In the genomic region with DNA sequence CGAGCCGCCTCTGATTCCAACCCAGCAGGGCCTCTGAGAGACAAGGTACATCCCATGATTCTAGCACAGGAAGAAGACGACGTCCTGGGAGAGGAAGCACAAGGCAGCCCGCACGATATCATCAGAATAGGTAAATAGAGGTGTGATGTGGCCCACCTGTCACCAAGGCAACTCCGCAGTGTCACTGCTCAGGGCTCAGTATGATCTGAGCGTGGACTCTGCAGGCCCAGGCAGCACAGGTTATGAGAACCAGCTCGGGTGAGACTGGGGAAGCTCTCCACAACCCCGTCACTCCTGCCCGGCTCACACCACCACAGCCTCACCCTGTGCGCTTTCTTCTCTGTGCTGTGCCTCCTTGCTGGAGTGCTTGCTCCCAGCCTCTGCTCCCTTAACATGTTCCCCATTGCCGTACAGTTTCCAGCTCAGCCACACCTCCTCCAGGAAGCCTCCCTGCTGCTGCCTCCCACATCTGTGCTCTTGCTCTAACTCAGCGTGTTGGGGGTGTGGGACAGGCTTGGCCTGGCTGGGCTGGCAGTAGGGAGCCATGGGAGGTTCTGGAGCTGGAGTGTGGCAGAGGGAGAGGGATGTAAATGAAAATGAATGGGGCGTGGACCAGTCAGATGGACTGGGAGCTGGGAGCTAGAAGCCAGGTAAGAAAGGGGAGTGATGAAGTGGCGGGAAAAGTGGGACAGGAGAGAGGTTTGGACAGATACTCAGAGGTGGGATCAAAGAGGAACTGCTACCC, we compare ENCODE assay signal across 21 cellular contexts. TPM values are rescaled to one million over a fixed set of nuclear protein-coding genes. Genes with fewer than 3 reads are reported as not detected.
DNase-seq lines count a peak whose midpoint lies in the region; ATAC-seq and TF ChIP-seq lines count a peak whose summit lies in the region.
"Had no signal": no experiment of that assay in that cellular context is flagged by ENCODE, and none has a peak within 500 bp of the region (broad histone marks: within the 10 kb centered on the region; RNA-seq: fewer than 3 reads in every experiment).

No MANE protein-coding gene starts in this region.

- no peaks in the 10 kb centered on the region for H3K27me3 Mint-ChIP-seq in activated naive CD4-positive, alpha-beta T cell treated with anti-CD3 and anti-CD28 coated beads, Interleukin-2, amount 10 ng/mL, durations not matched to agents 7 days and 5 days
- H3K27me3 Mint-ChIP-seq in WTC11 (ENCODE audit: low read depth) = no peaks in the 10 kb centered on the region
- no peaks in the 10 kb centered on the region for H3K27me3 Mint-ChIP-seq in stimulated activated naive B cell treated with anti-CD40 and anti-IgM and Interleukin-4, amounts not matched to agents 10 μg/mL and 1 μg/mL and 100 μg/mL, for 72 hours

- H3K4me1 ChIP-seq in neuronal stem cell (ENCODE audit: control insufficient read depth in 2 of 2, insufficient read depth in 1 of 2, low read depth in 1 of 2, low read length in 2 of 2) = peaks cover 1 to 4% of the 10 kb centered on the region in 2 donors

- H3K4me1 Mint-ChIP-seq in activated naive CD4-positive, alpha-beta T cell treated with anti-CD3 and anti-CD28 coated beads, Interleukin-2, amount 10 ng/mL, durations not matched to agents 7 days and 5 days = peaks cover 8% of the 10 kb centered on the region
- H3K4me1 Mint-ChIP-seq in WTC11 = no peaks in the 10 kb centered on the region
- peaks cover 16 to 34% of the 10 kb centered on the region in 2 donors for H3K4me1 Mint-ChIP-seq in stimulated activated naive B cell treated with anti-CD40 and anti-IgM and Interleukin-4, amounts not matched to agents 10 μg/mL and 1 μg/mL and 100 μg/mL, for 72 hours

- no peak for DNase-seq in activated naive CD4-positive, alpha-beta T cell treated with anti-CD3 and anti-CD28 coated beads, Interleukin-2, amount 50 U/mL, for 72 hours (ENCODE audit: low spot score in 2 of 2)
- DNase-seq in activated naive CD4-positive, alpha-beta T cell treated with anti-CD3 and anti-CD28 coated beads, Interleukin-2, amount 10 ng/mL, durations not matched to agents 7 days and 5 days = no peak
- DNase-seq in WTC11 (ENCODE audit: low spot score) (no peak), neuronal stem cell (ENCODE audit: low spot score) (no peak), cardiac septum (ENCODE audit: low spot score) (no peak), activated gamma-delta T cell treated with Interleukin-2 at 50 U/mL for 16 hours (no peak)
- DNase-seq in stimulated activated naive B cell treated with anti-CD40 and anti-IgM and Interleukin-4, amounts not matched to agents 10 μg/mL and 1 μg/mL and 100 μg/mL, for 72 hours = no peak
- DNase-seq: EL; H7; HFFc6; NCI-H1105; NCI-H146; NCI-H2029 treated with DMSO at 0.1 percent for 48 hours; NCI-H226; NCI-H524; NCI-H774; NK-92 treated with Interleukin-12 subunit alpha and Interleukin-12 subunit beta, amount 100 ng/mL, for 24 hours; SIG-M5; SK-N-SH had no signal

- H2AK5ac ChIP-seq in neuronal stem cell (ENCODE audit: low read depth, low read length) = no peak overlapping the region

- peak overlapping the region; percentile 35 to 92 for H3K27ac Mint-ChIP-seq in activated naive CD4-positive, alpha-beta T cell treated with anti-CD3 and anti-CD28 coated beads, Interleukin-2, amount 50 U/mL, for 72 hours
- H3K27ac Mint-ChIP-seq in activated naive CD4-positive, alpha-beta T cell treated with anti-CD3 and anti-CD28 coated beads, Interleukin-2, amount 10 ng/mL, durations not matched to agents 7 days and 5 days = no peak overlapping the region
- H3K27ac Mint-ChIP-seq in WTC11 = peak overlapping the region; percentile 6; the same call in 1 of the 2 replicates
- peak overlapping the region; percentile 81 for H3K27ac Mint-ChIP-seq in stimulated activated naive B cell treated with anti-CD40 and anti-IgM and Interleukin-4, amounts not matched to agents 10 μg/mL and 1 μg/mL and 100 μg/mL, for 72 hours
- H3K27ac Mint-ChIP-seq: HFFc6 had no signal

- no CpG with 5 or more reads among the region's 16 CpGs for WGBS in neuronal stem cell (ENCODE audit: extremely low coverage in 2 of 2, insufficient read length in 2 of 2, insufficient replicate concordance in 1 of 2), 2 donors

- intact Hi-C loops in cardiac septum (cut with DNase I) = no loop called here

- H2AFZ ChIP-seq in neuronal stem cell (ENCODE audit: low read length) = no peak overlapping the region

- peak overlapping the region; percentile 52 for H3K23ac ChIP-seq in neuronal stem cell (ENCODE audit: low read depth, low read length, poor library complexity)

- POLR2A ChIA-PET in WTC11 (lab: Charles Lee) = interaction anchor here (1.0 kb wide), 1 partner anchor 10 kb away, joined by 3 read pairs; no protein-coding TSS in a partner anchor

- peaks cover 3% of the 10 kb centered on the region for H3K79me1 ChIP-seq in neuronal stem cell (ENCODE audit: low read depth, low read length)

- H2BK12ac ChIP-seq in neuronal stem cell (ENCODE audit: low read length) = no peak overlapping the region

- no peak overlapping the region for H2BK15ac ChIP-seq in neuronal stem cell (ENCODE audit: low read length)

- H3K18ac ChIP-seq in neuronal stem cell (ENCODE audit: low read length) = no peak overlapping the region

- no peak overlapping the region for H2BK5ac ChIP-seq in neuronal stem cell (ENCODE audit: low read length)

- no peak overlapping the region for H4K8ac ChIP-seq in neuronal stem cell (ENCODE audit: low read depth, low read length)

- H2BK120ac ChIP-seq in neuronal stem cell (ENCODE audit: low read depth, low read length) = no peak overlapping the region

- no peak for TF ChIP-seq CTCF in WTC11 (IDR thresholded peaks at IDR 0.05)

- no peaks in the 10 kb centered on the region for H3K9me3 ChIP-seq in neuronal stem cell (replicated peaks in 1 of 2; ENCODE audit: control insufficient read depth in 2 of 2, insufficient read depth in 1 of 2, low read depth in 1 of 2, low read length in 2 of 2)
- H3K9me3 ChIP-seq: SK-N-SH had no signal

- no peak overlapping the region for H3K27ac ChIP-seq in neuronal stem cell (replicated peaks; ENCODE audit: low read length)

- peaks cover 55 to 99% of the 10 kb centered on the region in 2 donors for H3K36me3 ChIP-seq in neuronal stem cell (replicated peaks in 1 of 2; ENCODE audit: control insufficient read depth in 2 of 2, insufficient read depth in 2 of 2, low read length in 2 of 2)

- no peak overlapping the region for H3K4me3 ChIP-seq in neuronal stem cell (ENCODE audit: low read length in 2 of 2)

- no peaks in the 10 kb centered on the region for H3K27me3 ChIP-seq in neuronal stem cell (ENCODE audit: control insufficient read depth in 3 of 3, insufficient read depth in 3 of 3, low read depth in 1 of 3, low read length in 3 of 3)

- CTCF ChIA-PET in activated naive CD4-positive, alpha-beta T cell treated with anti-CD3 and anti-CD28 coated beads, Interleukin-2, amount 10 ng/mL, durations not matched to agents 7 days and 5 days (lab: Charles Lee) = no interaction called here
- CTCF ChIA-PET in WTC11 (lab: Charles Lee) = interaction anchor here (0.5 to 0.6 kb wide), 2 partner anchors 23 to 390 kb away, joined by 3 read pairs; no protein-coding TSS in a partner anchor

- peaks cover 0 to 15% of the 10 kb centered on the region in 2 donors for H3K36me3 Mint-ChIP-seq in activated naive CD4-positive, alpha-beta T cell treated with anti-CD3 and anti-CD28 coated beads, Interleukin-2, amount 50 U/mL, for 72 hours
- peaks cover 44% of the 10 kb centered on the region for H3K36me3 Mint-ChIP-seq in activated naive CD4-positive, alpha-beta T cell treated with anti-CD3 and anti-CD28 coated beads, Interleukin-2, amount 10 ng/mL, durations not matched to agents 7 days and 5 days
- H3K36me3 Mint-ChIP-seq in WTC11 = peaks cover 74% of the 10 kb centered on the region
- peaks cover 61 to 69% of the 10 kb centered on the region in 2 donors for H3K36me3 Mint-ChIP-seq in stimulated activated naive B cell treated with anti-CD40 and anti-IgM and Interleukin-4, amounts not matched to agents 10 μg/mL and 1 μg/mL and 100 μg/mL, for 72 hours

- no peak overlapping the region for H3K14ac ChIP-seq in neuronal stem cell (ENCODE audit: low read length)

- peak in 1 of 2 donors; percentile 40 for ATAC-seq in activated naive CD4-positive, alpha-beta T cell treated with anti-CD3 and anti-CD28 coated beads, Interleukin-2, amount 50 U/mL, for 72 hours
- ATAC-seq in WTC11 (no peak), HG02970 (IDR thresholded peaks at IDR 0.05; ENCODE audit: low FRiP score, unreplicated experiment) (no peak)
- ATAC-seq in stimulated activated naive B cell treated with anti-CD40 and anti-IgM and Interleukin-4, amounts not matched to agents 10 μg/mL and 1 μg/mL and 100 μg/mL, for 72 hours (replicated peaks) = no peak

- H4K91ac ChIP-seq in neuronal stem cell (ENCODE audit: low read depth, low read length, poor library complexity) = no peak overlapping the region

- H3K4me2 ChIP-seq in neuronal stem cell (ENCODE audit: insufficient read depth, low read length, poor library complexity, severe bottlenecking) = no peak overlapping the region
- H3K4me2 ChIP-seq: SK-N-SH had no signal

- H3K4ac ChIP-seq in neuronal stem cell (ENCODE audit: low read length) = no peak overlapping the region

- H3K4me3 Mint-ChIP-seq in activated naive CD4-positive, alpha-beta T cell treated with anti-CD3 and anti-CD28 coated beads, Interleukin-2, amount 10 ng/mL, durations not matched to agents 7 days and 5 days = no peak overlapping the region
- H3K4me3 Mint-ChIP-seq in WTC11 = no peak overlapping the region
- no peak overlapping the region for H3K4me3 Mint-ChIP-seq in stimulated activated naive B cell treated with anti-CD40 and anti-IgM and Interleukin-4, amounts not matched to agents 10 μg/mL and 1 μg/mL and 100 μg/mL, for 72 hours
- H3K4me3 Mint-ChIP-seq: HFFc6 had no signal

- no peak overlapping the region for H3K9ac ChIP-seq in neuronal stem cell (ENCODE audit: low read depth, low read length, poor library complexity)
- H3K9ac ChIP-seq: SK-N-SH had no signal

- no peaks in the 10 kb centered on the region for H3K9me3 Mint-ChIP-seq in activated naive CD4-positive, alpha-beta T cell treated with anti-CD3 and anti-CD28 coated beads, Interleukin-2, amount 50 U/mL, for 72 hours
- no peaks in the 10 kb centered on the region for H3K9me3 Mint-ChIP-seq in activated naive CD4-positive, alpha-beta T cell treated with anti-CD3 and anti-CD28 coated beads, Interleukin-2, amount 10 ng/mL, durations not matched to agents 7 days and 5 days
- H3K9me3 Mint-ChIP-seq in WTC11 = no peaks in the 10 kb centered on the region
- no peaks in the 10 kb centered on the region for H3K9me3 Mint-ChIP-seq in stimulated activated naive B cell treated with anti-CD40 and anti-IgM and Interleukin-4, amounts not matched to agents 10 μg/mL and 1 μg/mL and 100 μg/mL, for 72 hours
- H3K9me3 Mint-ChIP-seq: HFFc6 had no signal

RNA-seq across cellular contexts. Expression of a gene that starts 7.7 kb away (rescaled TPM):
- 10 to 100 TPM; 38.9 to 50.7 TPM for total RNA-seq in activated naive CD4-positive, alpha-beta T cell treated with anti-CD3 and anti-CD28 coated beads, Interleukin-2, amount 50 U/mL, for 72 hours
- total RNA-seq in WTC11 (2021) (48.1 to 82.0 TPM (median 52.9 TPM) in 3 replicates), cardiac septum (31.9 TPM)
- polyA plus RNA-seq in neuronal stem cell (2013, experiment 1 of 2) = 43.7 TPM
- 45.5 TPM for polyA plus RNA-seq in neuronal stem cell (2013, experiment 2 of 2)

RNA-seq across cellular contexts. Expression of a gene that starts 38.8 kb away (rescaled TPM):
- total RNA-seq in activated naive CD4-positive, alpha-beta T cell treated with anti-CD3 and anti-CD28 coated beads, Interleukin-2, amount 50 U/mL, for 72 hours = not detected
- total RNA-seq in WTC11 (2021) = 0.37 to 1.1 TPM (median 0.60 TPM) in 3 replicates
- 0.89 TPM for polyA plus RNA-seq in neuronal stem cell (2013, experiment 1 of 2)
- 1.1 TPM for polyA plus RNA-seq in neuronal stem cell (2013, experiment 2 of 2)
- total RNA-seq in cardiac septum = not detected
- total RNA-seq: A172, H7, HFFc6 had no signal
- polyA plus RNA-seq: SK-N-SH had no signal

RNA-seq across cellular contexts. Expression of a gene that starts 45.3 kb away (rescaled TPM):
- total RNA-seq in activated naive CD4-positive, alpha-beta T cell treated with anti-CD3 and anti-CD28 coated beads, Interleukin-2, amount 50 U/mL, for 72 hours = 1 to 10 TPM; 3.5 to 8.7 TPM
- 4.4 to 6.6 TPM (median 5.4 TPM) in 3 replicates for total RNA-seq in WTC11 (2021)
- polyA plus RNA-seq in neuronal stem cell (2013, experiment 1 of 2) = 5.9 TPM
- polyA plus RNA-seq in neuronal stem cell (2013, experiment 2 of 2) = 6.1 TPM
- 25.8 TPM for total RNA-seq in cardiac septum
